ENCODE assay signal across 12 cellular contexts in genomic region chr12:12432373-12432772, GRCh38.
DNase-seq lines count a peak whose midpoint lies in the region; FAIRE-seq and TF ChIP-seq lines count a peak whose summit lies in the region.
"Had no signal": no experiment of that assay in that cellular context is flagged by ENCODE, and none has a peak within 500 bp of the region (broad histone marks: within the 10 kb centered on the region; RNA-seq: fewer than 3 reads in every experiment).

No MANE protein-coding gene starts in this region.

- TF ChIP-seq CTCF in D721Med (IDR thresholded peaks at IDR 0.05; ENCODE audit: insufficient read depth, missing control alignments): no peak
- no peak for TF ChIP-seq CTCF in chondrocyte (IDR thresholded peaks at IDR 0.05)

- peak overlapping the region; percentile 87 for H3K27ac Mint-ChIP-seq in chondrocyte (ENCODE audit: unreplicated experiment)
- H3K27ac Mint-ChIP-seq: memory B cell had no signal

- no peaks in the 10 kb centered on the region for H3K27me3 Mint-ChIP-seq in chondrocyte (ENCODE audit: low read depth)
- H3K27me3 Mint-ChIP-seq: memory B cell had no signal

- peaks cover 3 to 4% of the 10 kb centered on the region in 2 donors for H3K4me1 ChIP-seq in mucosa of rectum (ENCODE audit: control insufficient read depth in 2 of 2, insufficient read depth in 2 of 2, low read length in 2 of 2)
- H3K4me1 ChIP-seq: testis had no signal

- peak overlapping the region; percentile 14 to 20 for H3K4me3 ChIP-seq in mucosa of rectum (ENCODE audit: low read length in 2 of 2)
- H3K4me3 ChIP-seq: testis had no signal

- no peak overlapping the region for H3K4me3 Mint-ChIP-seq in chondrocyte (ENCODE audit: unreplicated experiment)
- H3K4me3 Mint-ChIP-seq: memory B cell had no signal

- no peaks in the 10 kb centered on the region for H3K27me3 ChIP-seq in mucosa of rectum (ENCODE audit: control insufficient read depth in 2 of 2, insufficient read depth in 2 of 2, low read length in 2 of 2)
- H3K27me3 ChIP-seq: testis had no signal

- peaks cover 6% of the 10 kb centered on the region for H3K9me3 Mint-ChIP-seq in chondrocyte (ENCODE audit: low read depth)
- H3K9me3 Mint-ChIP-seq: memory B cell had no signal

- H3K4me1 Mint-ChIP-seq in chondrocyte (ENCODE audit: low read depth): peaks cover 46% of the 10 kb centered on the region

- H3K9ac ChIP-seq in mucosa of rectum (ENCODE audit: low read depth in 1 of 2, low read length in 2 of 2): peak overlapping the region in 1 of 2 donors; percentile 24

- peak; percentile 21 for FAIRE-seq in D721Med (lab: Jason Lieb, UNC)

- H3K36me3 Mint-ChIP-seq in chondrocyte (ENCODE audit: low read depth): peaks cover 10% of the 10 kb centered on the region

- H3K36me3 ChIP-seq in mucosa of rectum (ENCODE audit: control insufficient read depth in 2 of 2, insufficient read depth in 2 of 2, low read length in 2 of 2): peaks cover 2 to 4% of the 10 kb centered on the region in 2 donors

- H3K9me3 ChIP-seq in mucosa of rectum (ENCODE audit: control insufficient read depth in 2 of 2, low read length in 2 of 2): no peaks in the 10 kb centered on the region
- H3K9me3 ChIP-seq: testis had no signal

- H3K27ac ChIP-seq in mucosa of rectum (ENCODE audit: low read depth in 2 of 2, low read length in 2 of 2): peak overlapping the region; percentile 48 to 57
- H3K27ac ChIP-seq: testis had no signal

- DNase-seq in D721Med (ENCODE audit: insufficient read length, low spot score) (no peak), NCI-H1105 treated with DMSO at 0.1 percent for 48 hours (lab: John Stamatoyannopoulos, UW) (peak; percentile 86), chondrocyte (ENCODE audit: low spot score) (no peak), anterior cingulate cortex (lab: John Stamatoyannopoulos, UW) (no peak), NCI-H510A (lab: John Stamatoyannopoulos, UW) (no peak), A172 (ENCODE audit: low spot score) (no peak), NCI-H187 (lab: John Stamatoyannopoulos, UW) (no peak)
- DNase-seq: activated CD8-positive, alpha-beta memory T cell treated with anti-CD3 and anti-CD28 coated beads, Interleukin-2, amount 50 U/mL, for 4 hours; SHP77 treated with DMSO at 0.1 percent for 48 hours; testis had no signal
